In the genomic region with DNA sequence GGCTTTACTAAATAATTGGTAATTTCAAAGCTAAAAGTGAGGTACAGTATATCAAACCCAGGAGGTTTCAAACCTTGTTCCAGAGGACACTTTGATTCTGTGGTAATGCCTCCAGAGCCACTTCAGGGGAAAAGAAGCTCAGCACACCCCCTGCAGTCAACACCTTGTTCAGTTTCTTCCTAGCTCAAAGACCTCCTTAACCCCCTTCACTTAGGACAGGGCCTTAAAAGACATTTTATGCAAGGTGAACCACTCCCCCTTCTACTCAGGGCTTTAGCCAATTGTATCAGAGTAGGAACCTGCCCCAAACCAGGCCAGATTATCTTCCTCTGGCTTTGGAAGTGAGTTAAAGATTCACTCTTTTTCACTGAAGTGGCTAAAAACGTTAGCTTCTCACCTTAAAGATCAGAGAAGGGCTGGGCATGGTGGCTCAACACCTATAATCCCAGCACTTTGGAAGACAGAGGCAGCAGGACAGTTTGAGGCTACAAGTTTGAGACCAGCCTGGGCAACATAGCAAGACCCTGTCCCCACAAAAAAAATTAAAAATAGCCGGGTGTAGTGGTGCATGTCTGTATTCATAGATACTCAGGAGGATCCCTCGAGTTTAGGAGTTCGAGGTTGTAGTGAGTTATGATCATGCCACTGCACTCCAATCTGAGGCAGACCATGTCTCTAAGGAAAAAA, we compare ENCODE assay signal across 14 cellular contexts. TPM values are rescaled to one million over a fixed set of nuclear protein-coding genes. Genes with fewer than 3 reads are reported as not detected.
A peak's percentile ranks its signal among the peaks of the same experiment; 100 is the strongest.
DNase-seq lines count a peak whose midpoint lies in the region; ATAC-seq and TF ChIP-seq lines count a peak whose summit lies in the region.
"Had no signal": no experiment of that assay in that cellular context is flagged by ENCODE, and none has a peak within 500 bp of the region (broad histone marks: within the 10 kb centered on the region; RNA-seq: fewer than 3 reads in every experiment).

No MANE protein-coding gene starts in this region.

- TF ChIP-seq CTCF in sigmoid colon (IDR thresholded peaks at IDR 0.05) (no peak), heart left ventricle (IDR thresholded peaks at IDR 0.05) (no peak), heart right ventricle (IDR thresholded peaks at IDR 0.05) (no peak)

- peak overlapping the region; percentile 26 for H3K4me3 Mint-ChIP-seq in activated naive CD4-positive, alpha-beta T cell treated with anti-CD3 and anti-CD28 coated beads, Interleukin-2, amount 50 U/mL, for 24 hours

- peaks cover 2% of the 10 kb centered on the region for H3K36me3 Mint-ChIP-seq in activated naive CD4-positive, alpha-beta T cell treated with anti-CD3 and anti-CD28 coated beads, Interleukin-2, amount 50 U/mL, for 24 hours

- peak overlapping the region; percentile 30 for H3K27ac Mint-ChIP-seq in activated naive CD4-positive, alpha-beta T cell treated with anti-CD3 and anti-CD28 coated beads, Interleukin-2, amount 50 U/mL, for 24 hours

- peaks cover 59% of the 10 kb centered on the region for H3K4me1 Mint-ChIP-seq in activated naive CD4-positive, alpha-beta T cell treated with anti-CD3 and anti-CD28 coated beads, Interleukin-2, amount 50 U/mL, for 24 hours

- no peak for TF ChIP-seq EP300 in sigmoid colon (IDR thresholded peaks at IDR 0.05)

- no peaks in the 10 kb centered on the region for H3K36me3 ChIP-seq in NT2/D1 (ENCODE audit: insufficient read depth, insufficient read length, low read length)
- H3K36me3 ChIP-seq in esophagus (ENCODE audit: control insufficient read depth in 2 of 2, insufficient read depth in 2 of 2, low read length in 1 of 2): no peaks in the 10 kb centered on the region
- no peaks in the 10 kb centered on the region for H3K36me3 ChIP-seq in sigmoid colon
- peaks cover 0 to 4% (median 0%) of the 10 kb centered on the region in 9 donors for H3K36me3 ChIP-seq in heart left ventricle
- peaks cover 0 to 13% (median 0%) of the 10 kb centered on the region in 9 donors for H3K36me3 ChIP-seq in heart right ventricle
- H3K36me3 ChIP-seq: SJCRH30 had no signal

- H3K9me3 ChIP-seq in NT2/D1 (ENCODE audit: insufficient read depth, low read length): no peaks in the 10 kb centered on the region
- no peaks in the 10 kb centered on the region for H3K9me3 ChIP-seq in esophagus (ENCODE audit: control insufficient read depth in 2 of 2, insufficient read depth in 1 of 2, low read depth in 1 of 2, low read length in 1 of 2)
- no peaks in the 10 kb centered on the region for H3K9me3 ChIP-seq in sigmoid colon
- H3K9me3 ChIP-seq in heart left ventricle: no peaks in the 10 kb centered on the region
- H3K9me3 ChIP-seq in heart right ventricle: no peaks in the 10 kb centered on the region
- H3K9me3 ChIP-seq: SJCRH30 had no signal

- no peak for DNase-seq in activated naive CD4-positive, alpha-beta T cell (lab: John Stamatoyannopoulos, UW)
- DNase-seq in NT2/D1 (ENCODE audit: low read depth, low spot score) (peak; percentile 23), sigmoid colon (no peak), heart left ventricle (no peak), heart right ventricle (no peak), NOMO-1 treated with dmso at 0.1 percent for 144 hours (lab: John Stamatoyannopoulos, UW; ENCODE audit: unreplicated experiment) (no peak)
- DNase-seq: activated CD8-positive, alpha-beta memory T cell treated with anti-CD3 and anti-CD28 coated beads, Interleukin-2, amount 50 U/mL, for 48 hours; amniotic stem cell; dermis blood vessel endothelial cell; NCI-H2081; retina; SJCRH30 had no signal

- H3K9ac ChIP-seq in NT2/D1 (ENCODE audit: insufficient read length, low read depth): no peak overlapping the region

- intact Hi-C loops in sigmoid colon (cut with DNase I): loop anchor here (5.0 kb wide), 1 partner anchor 92 kb away; a partner anchor contains a TSS
- intact Hi-C loops in heart left ventricle (cut with DNase I): loop anchor here in 8 of 10 donors (5.0 to 10.0 kb wide), 5 partner anchors 32 to 465 kb away; a partner anchor contains a TSS
- intact Hi-C loops in heart right ventricle (cut with DNase I): loop anchor here in 4 of 10 donors (5.0 to 10.0 kb wide), 2 partner anchors 65 to 68 kb away; a partner anchor contains a TSS

- no peak for TF ChIP-seq POLR2A in sigmoid colon (IDR thresholded peaks at IDR 0.05)
- TF ChIP-seq POLR2A in heart left ventricle (IDR thresholded peaks at IDR 0.05): no peak

- H3K27me3 Mint-ChIP-seq in activated naive CD4-positive, alpha-beta T cell treated with anti-CD3 and anti-CD28 coated beads, Interleukin-2, amount 50 U/mL, for 24 hours: no peaks in the 10 kb centered on the region

- WGBS in esophagus, 2 donors: 75 to 82% methylated on average over 4 of the region's 4 CpGs
- 76 to 77% methylated on average over 4 of the region's 4 CpGs for WGBS in sigmoid colon, 2 donors
- 74 to 86% (median 80%) methylated on average over 4 of the region's 4 CpGs for WGBS in heart left ventricle, 4 donors
- WGBS in heart right ventricle, 2 donors: 76 to 84% methylated on average over 4 of the region's 4 CpGs

- H3K27ac ChIP-seq in esophagus (ENCODE audit: low read depth in 2 of 2, low read length in 1 of 2): peak overlapping the region; percentile 3 to 24
- peak overlapping the region; percentile 43 to 100 (median 98) for H3K27ac ChIP-seq in sigmoid colon
- H3K27ac ChIP-seq in heart left ventricle: peak overlapping the region in 1 of 12 donors; percentile 3
- no peak overlapping the region for H3K27ac ChIP-seq in heart right ventricle
- H3K27ac ChIP-seq: SJCRH30 had no signal

- H3K27me3 ChIP-seq in NT2/D1 (ENCODE audit: insufficient read depth, insufficient read length) (no peaks in the 10 kb centered on the region), esophagus (ENCODE audit: control insufficient read depth in 1 of 2, insufficient read depth in 2 of 2, low read length in 2 of 2) (no peaks in the 10 kb centered on the region), sigmoid colon (no peaks in the 10 kb centered on the region), heart left ventricle (no peaks in the 10 kb centered on the region), heart right ventricle (no peaks in the 10 kb centered on the region)
- H3K27me3 ChIP-seq: SJCRH30 had no signal

- H3K4me1 ChIP-seq in NT2/D1 (ENCODE audit: insufficient read depth, insufficient read length): peaks cover 2% of the 10 kb centered on the region
- no peaks in the 10 kb centered on the region for H3K4me1 ChIP-seq in esophagus (ENCODE audit: control insufficient read depth in 2 of 2, insufficient read depth in 2 of 2, low read length in 1 of 2)
- peaks cover 0 to 67% (median 53%) of the 10 kb centered on the region in 4 donors for H3K4me1 ChIP-seq in sigmoid colon
- H3K4me1 ChIP-seq in heart left ventricle: peaks cover 0 to 54% (median 39%) of the 10 kb centered on the region in 12 donors
- H3K4me1 ChIP-seq in heart right ventricle: peaks cover 2 to 66% (median 49%) of the 10 kb centered on the region in 9 donors

- no peak for ATAC-seq in heart left ventricle
- ATAC-seq in heart right ventricle: no peak

- no peaks in the 10 kb centered on the region for H3K9me3 Mint-ChIP-seq in activated naive CD4-positive, alpha-beta T cell treated with anti-CD3 and anti-CD28 coated beads, Interleukin-2, amount 50 U/mL, for 24 hours

- H3K4me3 ChIP-seq in NT2/D1 (ENCODE audit: insufficient read length, low read depth): no peak overlapping the region
- H3K4me3 ChIP-seq in esophagus (ENCODE audit: low read depth in 1 of 2, low read length in 2 of 2): no peak overlapping the region
- H3K4me3 ChIP-seq in sigmoid colon: no peak overlapping the region
- H3K4me3 ChIP-seq in heart left ventricle: no peak overlapping the region
- H3K4me3 ChIP-seq in heart right ventricle: no peak overlapping the region
- H3K4me3 ChIP-seq: SJCRH30 had no signal

RNA-seq across cellular contexts. Expression of a gene that starts 3.4 kb away (rescaled TPM):
- polyA plus RNA-seq in esophagus: 1 to 10 TPM; 6.0 to 6.8 TPM
- total RNA-seq in sigmoid colon: 10 to 100 TPM; 23.8 to 51.7 (median 38.4) TPM
- polyA plus RNA-seq in sigmoid colon: 1 to 10 TPM; 6.0 to 8.6 (median 8.6) TPM
- 10 to 100 TPM; 12.3 to 27.9 (median 18.6) TPM for total RNA-seq in heart left ventricle
- 1 to 10 TPM; 4.9 to 6.3 TPM for polyA plus RNA-seq in heart left ventricle
- total RNA-seq in heart right ventricle: 10 to 100 TPM; 13.0 to 28.9 (median 20.0) TPM
- 10 to 100 TPM in 1 of 2 donors, 1 to 10 TPM in 1; 4.3 to 11.0 TPM for polyA plus RNA-seq in heart right ventricle

Comparison
In these comparisons a context has a peak if more than half of its experiments do, and no peak if none do; other contexts are left out.
1. H3K27ac ChIP-seq: peak in esophagus (2 of 2) and sigmoid colon (4 of 4); none in heart right ventricle (0 of 10).